Comparison of ENCODE assay signal across 11 cellular contexts in the genomic region with DNA sequence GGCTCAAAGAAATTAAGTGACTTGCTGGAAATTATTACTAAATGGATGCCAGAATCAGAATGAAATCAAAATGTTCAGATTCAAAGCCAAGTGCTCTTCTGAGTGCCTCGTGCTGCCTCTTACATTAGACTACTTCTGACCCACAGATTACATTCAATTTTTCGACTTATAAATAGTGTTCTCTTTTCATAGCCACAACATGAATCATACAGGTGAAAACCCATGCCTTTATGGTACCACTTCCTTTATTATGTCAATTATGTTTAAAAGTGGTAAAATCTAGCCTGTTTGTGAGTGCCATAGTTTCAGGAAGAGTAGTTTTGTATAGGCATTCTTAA.
A peak's percentile ranks its signal among the peaks of the same experiment; 100 is the strongest.
DNase-seq lines count a peak whose midpoint lies in the region; ATAC-seq and TF ChIP-seq lines count a peak whose summit lies in the region.
"Had no signal": no experiment of that assay in that cellular context is flagged by ENCODE, and none has a peak within 500 bp of the region (broad histone marks: within the 10 kb centered on the region; RNA-seq: fewer than 3 reads in every experiment).

No MANE protein-coding gene starts in this region.

- peaks cover 23% of the 10 kb centered on the region for H3K4me1 ChIP-seq in vagina
- no peaks in the 10 kb centered on the region for H3K4me1 ChIP-seq in ascending aorta
- H3K4me1 ChIP-seq in endodermal cell (ENCODE audit: control insufficient read depth, insufficient read depth, low read length), result no peaks in the 10 kb centered on the region

- no peaks in the 10 kb centered on the region for H3K9me3 ChIP-seq in vagina
- H3K9me3 ChIP-seq in ascending aorta, result no peaks in the 10 kb centered on the region
- no peaks in the 10 kb centered on the region for H3K9me3 ChIP-seq in endodermal cell (ENCODE audit: control insufficient read depth, low read length)

- TF ChIP-seq POLR2A in vagina (IDR thresholded peaks at IDR 0.05), result no peak

- H3K9me3 Mint-ChIP-seq in activated T-helper 2 cell treated with anti-CD3 and anti-CD28 coated beads, Interferon-gamma antibody, Interleukin-2, Interleukin-4, amounts not matched to agents 10 μg/mL and 5 μg/mL and 100 μg/mL, durations not matched to agents 14 hours and 24 hours and 36 hours, result no peaks in the 10 kb centered on the region
- no peaks in the 10 kb centered on the region for H3K9me3 Mint-ChIP-seq in endodermal cell

- no peak overlapping the region for H3K9ac ChIP-seq in endodermal cell (ENCODE audit: extremely low read depth, low read length, poor library complexity, severe bottlenecking)

- H3K4me3 Mint-ChIP-seq in activated T-helper 2 cell treated with anti-CD3 and anti-CD28 coated beads, Interferon-gamma antibody, Interleukin-2, Interleukin-4, amounts not matched to agents 10 μg/mL and 5 μg/mL and 100 μg/mL, durations not matched to agents 14 hours and 24 hours and 36 hours (ENCODE audit: low read depth), result no peak overlapping the region
- H3K4me3 Mint-ChIP-seq in endodermal cell, result no peak overlapping the region

- no peaks in the 10 kb centered on the region for H3K36me3 Mint-ChIP-seq in activated T-helper 2 cell treated with anti-CD3 and anti-CD28 coated beads, Interferon-gamma antibody, Interleukin-2, Interleukin-4, amounts not matched to agents 10 μg/mL and 5 μg/mL and 100 μg/mL, durations not matched to agents 14 hours and 24 hours and 36 hours (ENCODE audit: low read depth)
- no peaks in the 10 kb centered on the region for H3K36me3 Mint-ChIP-seq in endodermal cell (ENCODE audit: low read depth)

- H3K27ac ChIP-seq in vagina (no peak overlapping the region), ascending aorta (no peak overlapping the region), endodermal cell (ENCODE audit: low read depth, low read length) (no peak overlapping the region)
- H3K27ac ChIP-seq: epithelial cell of prostate had no signal

- H3K4me3 ChIP-seq in vagina (no peak overlapping the region), ascending aorta (no peak overlapping the region), endodermal cell (ENCODE audit: low read length) (no peak overlapping the region)
- H3K4me3 ChIP-seq: K562 had no signal

- TF ChIP-seq CTCF in vagina (IDR thresholded peaks at IDR 0.05) (no peak), ascending aorta (IDR thresholded peaks at IDR 0.05) (no peak), endodermal cell (conservative IDR thresholded peaks at IDR 0.05) (no peak)

- H3K36me3 ChIP-seq in vagina (no peaks in the 10 kb centered on the region), ascending aorta (no peaks in the 10 kb centered on the region), endodermal cell (ENCODE audit: control insufficient read depth, insufficient read depth, low read length) (no peaks in the 10 kb centered on the region)

- 71 to 83% methylated on average over 1 to 2 of the region's 2 CpGs for WGBS in endodermal cell (ENCODE audit: insufficient coverage in 1 of 2, insufficient read length in 1 of 2), 2 experiments

- no peaks in the 10 kb centered on the region for H3K27me3 ChIP-seq in vagina
- no peaks in the 10 kb centered on the region for H3K27me3 ChIP-seq in ascending aorta
- H3K27me3 ChIP-seq in endodermal cell (ENCODE audit: control insufficient read depth, insufficient read depth, low read length, poor library complexity, severe bottlenecking), result no peaks in the 10 kb centered on the region

- H3K4me1 Mint-ChIP-seq in activated T-helper 2 cell treated with anti-CD3 and anti-CD28 coated beads, Interferon-gamma antibody, Interleukin-2, Interleukin-4, amounts not matched to agents 10 μg/mL and 5 μg/mL and 100 μg/mL, durations not matched to agents 14 hours and 24 hours and 36 hours (ENCODE audit: low read depth), result peaks cover 16% of the 10 kb centered on the region
- H3K4me1 Mint-ChIP-seq in endodermal cell, result peaks cover 2% of the 10 kb centered on the region

- peaks cover 7% of the 10 kb centered on the region for H3K27me3 Mint-ChIP-seq in activated T-helper 2 cell treated with anti-CD3 and anti-CD28 coated beads, Interferon-gamma antibody, Interleukin-2, Interleukin-4, amounts not matched to agents 10 μg/mL and 5 μg/mL and 100 μg/mL, durations not matched to agents 14 hours and 24 hours and 36 hours (ENCODE audit: low read depth)
- H3K27me3 Mint-ChIP-seq in endodermal cell (ENCODE audit: insufficient read depth), result no peaks in the 10 kb centered on the region

- ATAC-seq in GM18502 (IDR thresholded peaks at IDR 0.05; ENCODE audit: poor library complexity, unreplicated experiment), result peak; percentile 71
- peak; percentile 54 for ATAC-seq in GM19463 (IDR thresholded peaks at IDR 0.05; ENCODE audit: unreplicated experiment)
- ATAC-seq in HG03066 (IDR thresholded peaks at IDR 0.05; ENCODE audit: low read depth, unreplicated experiment), result peak; percentile 55
- ATAC-seq: K562 had no signal

- no peak for DNase-seq in activated T-helper 2 cell treated with anti-CD3 and anti-CD28 coated beads, Interferon-gamma antibody, Interleukin-2, Interleukin-4, amounts not matched to agents 10 μg/mL and 5 μg/mL and 100 μg/mL, durations not matched to agents 14 hours and 24 hours and 36 hours (ENCODE audit: low spot score)
- DNase-seq in vagina (ENCODE audit: extremely low spot score in 2 of 2), result no peak
- no peak for DNase-seq in C1 segment of cervical spinal cord (lab: John Stamatoyannopoulos, UW)
- DNase-seq in ascending aorta (ENCODE audit: low spot score in 2 of 2), result no peak
- DNase-seq in endodermal cell, result no peak
- DNase-seq: midbrain had no signal

- intact Hi-C loops in activated T-helper 2 cell treated with anti-CD3 and anti-CD28 coated beads, Interferon-gamma antibody, Interleukin-2, Interleukin-4, amounts not matched to agents 10 μg/mL and 5 μg/mL and 100 μg/mL, durations not matched to agents 14 hours and 24 hours and 36 hours (cut with micrococcal nuclease), result loop anchor here (2.0 to 10.0 kb wide), 2 partner anchors 25 to 1421 kb away; no protein-coding TSS in a partner anchor
- intact Hi-C loops in vagina (cut with DNase I) (no loop called here), ascending aorta (cut with DNase I) (no loop called here)

- peak overlapping the region; percentile 62 for H3K27ac Mint-ChIP-seq in activated T-helper 2 cell treated with anti-CD3 and anti-CD28 coated beads, Interferon-gamma antibody, Interleukin-2, Interleukin-4, amounts not matched to agents 10 μg/mL and 5 μg/mL and 100 μg/mL, durations not matched to agents 14 hours and 24 hours and 36 hours
- H3K27ac Mint-ChIP-seq in endodermal cell, result no peak overlapping the region
